ENCODE assay signal across 8 cellular contexts in the genomic region with DNA sequence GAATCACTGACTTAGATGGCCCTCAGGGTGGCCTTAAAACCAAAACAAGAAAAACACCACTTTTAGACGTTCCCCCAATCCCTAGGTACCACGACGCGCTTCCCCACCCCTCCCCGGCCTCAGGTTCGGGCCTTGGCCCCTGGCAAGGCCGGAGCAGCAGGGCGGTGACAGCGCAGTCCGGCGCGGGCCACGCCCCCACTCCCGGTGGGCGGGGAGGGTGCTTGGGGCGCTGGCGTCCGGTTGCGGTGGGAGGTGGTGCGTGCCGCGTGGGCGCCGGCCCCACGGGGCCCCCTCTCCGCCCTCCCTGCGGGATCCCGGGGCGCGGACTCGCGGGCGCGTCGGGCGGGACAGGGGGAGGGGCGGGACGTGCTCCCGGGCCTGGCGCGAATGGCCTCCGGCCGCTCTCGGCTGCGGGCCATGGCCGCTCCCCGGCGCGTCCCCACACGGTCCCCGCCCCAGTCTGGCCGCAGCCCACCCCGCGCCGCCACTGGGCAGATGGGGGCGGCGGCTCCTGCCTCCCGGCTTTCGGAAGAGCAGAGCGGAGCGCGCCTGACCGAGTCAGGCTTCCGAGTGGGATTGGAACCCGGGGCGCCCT. TPM values are rescaled to one million over a fixed set of nuclear protein-coding genes. Genes with fewer than 3 reads are reported as not detected.
A peak's percentile ranks its signal among the peaks of the same experiment; 100 is the strongest.
DNase-seq lines count a peak whose midpoint lies in the region; ATAC-seq and TF ChIP-seq lines count a peak whose summit lies in the region.

No MANE protein-coding gene starts in this region.

- TF ChIP-seq CTCF in HFFc6 (IDR thresholded peaks at IDR 0.05) (no peak), WTC11 (IDR thresholded peaks at IDR 0.05) (no peak), right atrium auricular region (IDR thresholded peaks at IDR 0.05) (no peak)

- H3K9me3 Mint-ChIP-seq in HFFc6 (no peaks in the 10 kb centered on the region), WTC11 (peaks cover 9% of the 10 kb centered on the region)

- H3K27me3 ChIP-seq in right atrium auricular region, result no peaks in the 10 kb centered on the region
- H3K27me3 ChIP-seq in skeletal muscle satellite cell (ENCODE audit: control insufficient read depth, insufficient read depth, low read length), result peaks cover 19% of the 10 kb centered on the region

- ATAC-seq in WTC11 (peak; percentile 11), HG03139 (IDR thresholded peaks at IDR 0.05; ENCODE audit: unreplicated experiment) (no peak)

- H3K36me3 Mint-ChIP-seq in HFFc6 (ENCODE audit: low read depth) (no peaks in the 10 kb centered on the region), WTC11 (no peaks in the 10 kb centered on the region)

- H3K4me1 Mint-ChIP-seq in HFFc6 (ENCODE audit: low read depth) (peaks cover 44% of the 10 kb centered on the region), WTC11 (peaks cover 10% of the 10 kb centered on the region)

- H3K4me3 ChIP-seq in right atrium auricular region (peak overlapping the region; percentile 45 to 74), skeletal muscle satellite cell (ENCODE audit: low read length) (peak overlapping the region; percentile 79)

- H3K9ac ChIP-seq in skeletal muscle satellite cell (ENCODE audit: low read depth, low read length), result peak overlapping the region; percentile 76

- POLR2A ChIA-PET in WTC11 (lab: Charles Lee), result no interaction called here

- peak overlapping the region; percentile 95 for H3K4me2 ChIP-seq in skeletal muscle satellite cell (ENCODE audit: low read length)

- H3K27me3 Mint-ChIP-seq in HFFc6 (ENCODE audit: insufficient read depth) (peaks cover 2% of the 10 kb centered on the region), WTC11 (ENCODE audit: low read depth) (peaks cover 80% of the 10 kb centered on the region)

- peak; percentile 74 for DNase-seq in GM03348 (ENCODE audit: low spot score)
- no peak for DNase-seq in HFFc6
- peak; percentile 25 for DNase-seq in WTC11 (ENCODE audit: low spot score)
- DNase-seq in right atrium auricular region (ENCODE audit: low spot score), result no peak
- DNase-seq in NCI-H2196 (lab: John Stamatoyannopoulos, UW; ENCODE audit: unreplicated experiment), result no peak
- no peak for DNase-seq in NCI-H446 treated with DMSO at 0.1 percent for 48 hours (lab: John Stamatoyannopoulos, UW)

- no peaks in the 10 kb centered on the region for H3K9me3 ChIP-seq in right atrium auricular region
- H3K9me3 ChIP-seq in skeletal muscle satellite cell (replicated peaks; ENCODE audit: low read length), result no peaks in the 10 kb centered on the region

- H3K27ac Mint-ChIP-seq in HFFc6, result peak overlapping the region; percentile 45; the same call in 1 of the 2 replicates
- no peak overlapping the region for H3K27ac Mint-ChIP-seq in WTC11

- H3K4me3 Mint-ChIP-seq in HFFc6, result peak overlapping the region; percentile 87
- peak overlapping the region; percentile 79 for H3K4me3 Mint-ChIP-seq in WTC11

- H3K36me3 ChIP-seq in right atrium auricular region (no peaks in the 10 kb centered on the region), skeletal muscle satellite cell (ENCODE audit: insufficient read depth, low read length) (no peaks in the 10 kb centered on the region)

- H3K27ac ChIP-seq in right atrium auricular region, result peak overlapping the region; percentile 88 to 94

- H3K4me1 ChIP-seq in right atrium auricular region (peaks cover 0 to 29% of the 10 kb centered on the region in 2 donors), skeletal muscle satellite cell (ENCODE audit: control insufficient read depth, insufficient read depth, low read length) (peaks cover 34% of the 10 kb centered on the region)

- CTCF ChIA-PET in WTC11 (lab: Charles Lee), result interaction anchor here (1.8 kb wide), 1 partner anchor 16 kb away, joined by 4 read pairs; no protein-coding TSS in a partner anchor

TF ChIP-seq in WTC11, 78 proteins besides CTCF, POLR2A, EP300 and RAD21:
- no peak for TF ChIP-seq SMAD3 (CRISPR knock-in tag; IDR thresholded peaks at IDR 0.05; ENCODE audit: borderline replicate concordance)
- TF ChIP-seq KAT7 (CRISPR knock-in tag; IDR thresholded peaks at IDR 0.05; ENCODE audit: borderline replicate concordance), result no peak
- 0 out of 2 replicates have a peak, but pooled peaks have one; percentile 15 for TF ChIP-seq GABPB1 (CRISPR knock-in tag; IDR thresholded peaks at IDR 0.05)
- TF ChIP-seq FOXK1 (CRISPR knock-in tag; IDR thresholded peaks at IDR 0.05), result 0 out of 2 replicates have a peak, but pooled peaks have one; percentile 7
TF ChIP-seq in WTC11: peak in this region for 2.

RNA-seq across cellular contexts. Expression of gene PPP1R3G, which starts 0.9 kb away (rescaled TPM):
- total RNA-seq in HFFc6 (2021; fragmentation: NEBNext Ultra II Directional; extraction: Animal tissue kit (Norgen Biotek cat#: 25700)), result 1 to 10 TPM in 4 of 6 experiments, under 1 TPM in 2; 0.55 to 1.6 (median 1.4) TPM
- total RNA-seq in WTC11 (2021) (0.15 to 0.48 TPM (median 0.48 TPM) in 3 replicates), right atrium auricular region (10 to 100 TPM in 1 of 2 donors, 1 to 10 TPM in 1; 8.8 to 16.4 TPM)
- total RNA-seq in skeletal muscle satellite cell (2012; rRNA removed), result 0.76 and 1.3 TPM in 2 replicates

Comparison
In these comparisons a context has a peak if more than half of its experiments do, and no peak if none do; other contexts are left out.
1. DNase-seq: peak in GM03348 (single experiment) and WTC11 (single experiment); none in HFFc6 (single experiment), right atrium auricular region (single experiment), NCI-H2196 (single experiment) and NCI-H446 treated with DMSO at 0.1 percent for 48 hours (single experiment).